Comparison of ENCODE assay signal across 18 cellular contexts in the genomic region with DNA sequence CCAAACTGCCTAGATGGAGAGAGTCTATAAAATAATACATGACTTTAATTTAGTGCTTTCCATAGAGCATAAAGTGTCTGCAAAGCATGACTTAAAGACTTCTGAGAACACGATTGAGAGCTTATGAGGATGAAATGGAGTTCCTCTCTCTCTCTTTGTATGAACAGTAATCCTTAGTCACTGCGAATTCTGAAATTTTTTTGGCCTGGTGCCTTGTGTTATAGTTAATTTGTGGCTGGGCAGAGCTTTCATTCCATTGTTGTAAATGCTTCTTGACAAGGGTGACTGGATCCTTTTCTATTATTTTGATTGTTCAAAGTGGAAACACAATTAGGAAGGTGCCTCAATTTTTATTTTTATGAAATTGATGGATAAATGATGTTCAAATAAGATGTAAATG.
A peak's percentile ranks its signal among the peaks of the same experiment; 100 is the strongest.
DNase-seq lines count a peak whose midpoint lies in the region; TF ChIP-seq lines count a peak whose summit lies in the region.
"Had no signal": no experiment of that assay in that cellular context is flagged by ENCODE, and none has a peak within 500 bp of the region (broad histone marks: within the 10 kb centered on the region; RNA-seq: fewer than 3 reads in every experiment).

No MANE protein-coding gene starts in this region.

- H3K36me3 ChIP-seq in MG63 = no peaks in the 10 kb centered on the region
- H3K36me3 ChIP-seq in mammary epithelial cell (ENCODE audit: insufficient read depth, low read length) = no peaks in the 10 kb centered on the region
- no peaks in the 10 kb centered on the region for H3K36me3 ChIP-seq in mesendoderm (ENCODE audit: control insufficient read depth, insufficient read depth, low read length)
- H3K36me3 ChIP-seq: ovary, thoracic aorta had no signal

- no peak overlapping the region for H2BK15ac ChIP-seq in mesendoderm (replicated peaks; ENCODE audit: low read depth)

- no TSS peak for BruUV-seq in mammary epithelial cell (replicated peaks; lab: Mats Ljungman, UMichigan)

- H2AFZ ChIP-seq in mammary epithelial cell (ENCODE audit: low read depth, low read length) = no peak overlapping the region

- no peak overlapping the region for H2AK5ac ChIP-seq in mesendoderm (ENCODE audit: low read length)

- dilution Hi-C loops in mammary epithelial cell (cut with HindIII; ENCODE audit: low sequenced_read_pairs) = no loop called here

- H3K36me3 Mint-ChIP-seq in glutamatergic neuron (ENCODE audit: unreplicated experiment) = no peaks in the 10 kb centered on the region
- H3K36me3 Mint-ChIP-seq in activated CD4-positive, alpha-beta memory T cell treated with anti-CD3 and anti-CD28 coated beads for 36 hours = no peaks in the 10 kb centered on the region
- H3K36me3 Mint-ChIP-seq: activated naive CD8-positive, alpha-beta T cell had no signal

- H3K18ac ChIP-seq in mesendoderm (ENCODE audit: low read length) = no peak overlapping the region

- H3K79me1 ChIP-seq in mesendoderm (ENCODE audit: low read length) = peaks cover 2% of the 10 kb centered on the region

- peaks cover 6% of the 10 kb centered on the region for H3K9me3 Mint-ChIP-seq in glutamatergic neuron (ENCODE audit: unreplicated experiment)
- H3K9me3 Mint-ChIP-seq in activated CD4-positive, alpha-beta memory T cell treated with anti-CD3 and anti-CD28 coated beads for 36 hours = no peaks in the 10 kb centered on the region
- H3K9me3 Mint-ChIP-seq: activated T-cell treated with anti-CD3 and anti-CD28 coated beads, Interleukin-2, amount 50 U/mL, for 72 hours; HFFc6 had no signal

- H3K4ac ChIP-seq in mesendoderm (ENCODE audit: low read depth, low read length) = no peak overlapping the region

- H2BK5ac ChIP-seq in mesendoderm (ENCODE audit: low read length) = no peak overlapping the region

- H3K27me3 Mint-ChIP-seq in glutamatergic neuron (ENCODE audit: unreplicated experiment) = no peaks in the 10 kb centered on the region
- peaks cover 10% of the 10 kb centered on the region for H3K27me3 Mint-ChIP-seq in activated CD4-positive, alpha-beta memory T cell treated with anti-CD3 and anti-CD28 coated beads for 36 hours

- peak overlapping the region; percentile 88 for H3K27ac Mint-ChIP-seq in glutamatergic neuron (ENCODE audit: unreplicated experiment)
- H3K27ac Mint-ChIP-seq in activated CD4-positive, alpha-beta memory T cell treated with anti-CD3 and anti-CD28 coated beads for 36 hours = no peak overlapping the region
- H3K27ac Mint-ChIP-seq: activated naive CD8-positive, alpha-beta T cell; activated T-cell treated with anti-CD3 and anti-CD28 coated beads, Interleukin-2, amount 50 U/mL, for 72 hours; HFFc6 had no signal

- H3K4me3 ChIP-seq in MG63 = no peak overlapping the region
- no peak overlapping the region for H3K4me3 ChIP-seq in mammary epithelial cell (replicated peaks in 1 of 3; ENCODE audit: insufficient read depth in 1 of 3, low read depth in 2 of 3, low read length in 3 of 3)
- no peak overlapping the region for H3K4me3 ChIP-seq in mesendoderm (ENCODE audit: low read length)
- H3K4me3 ChIP-seq: ovary, skin epidermis, thoracic aorta had no signal

- H3K4me1 ChIP-seq in mammary epithelial cell (ENCODE audit: insufficient read depth, low read length) (no peaks in the 10 kb centered on the region), mesendoderm (ENCODE audit: control insufficient read depth, low read depth, low read length) (no peaks in the 10 kb centered on the region)

- TF ChIP-seq CTCF in mammary epithelial cell (conservative IDR thresholded peaks at IDR 0.05 in 1 of 2, IDR thresholded peaks at IDR 0.05 in 1 of 2; ENCODE audit: extremely low read depth in 1 of 2, insufficient read depth in 1 of 2, low read depth in 1 of 2, low read length in 2 of 2) (no peak), glutamatergic neuron (IDR thresholded peaks at IDR 0.05; ENCODE audit: partially characterized antibody, unreplicated experiment) (no peak)

- CTCF ChIA-PET in mammary epithelial cell (lab: Charles Lee; ENCODE audit: low non-redundant PET) = no interaction called here
- CTCF ChIA-PET in activated CD4-positive, alpha-beta memory T cell treated with anti-CD3 and anti-CD28 coated beads for 36 hours (lab: Charles Lee) = no interaction called here

- POLR2A ChIA-PET in activated CD4-positive, alpha-beta memory T cell treated with anti-CD3 and anti-CD28 coated beads for 36 hours (lab: Charles Lee) = no interaction called here

- H4K5ac ChIP-seq in mesendoderm (ENCODE audit: low read length) = no peak overlapping the region

- no peaks in the 10 kb centered on the region for H4K20me1 ChIP-seq in mammary epithelial cell (ENCODE audit: insufficient read depth, low read length)

- H3K56ac ChIP-seq in mesendoderm (ENCODE audit: low read length) = no peak overlapping the region

- in situ Hi-C loops in mammary epithelial cell (cut with MboI; ENCODE audit: low sequenced_read_pairs in 2 of 2) = no loop called here

- H3K9me3 ChIP-seq in MG63 = no peaks in the 10 kb centered on the region
- no peaks in the 10 kb centered on the region for H3K9me3 ChIP-seq in mammary epithelial cell (replicated peaks; ENCODE audit: insufficient read depth, low read length)
- H3K9me3 ChIP-seq: ovary, thoracic aorta had no signal

- WGBS in mammary epithelial cell (ENCODE audit: low coverage, missing lambda C conversion rate) = 6% methylated on average over 2 of the region's 2 CpGs
- no CpG with 5 or more reads among the region's 2 CpGs for WGBS in mesendoderm (ENCODE audit: extremely low coverage, insufficient coverage, low lambda C conversion rate)

- DNase-seq in Daoy (ENCODE audit: low read depth) (peak; percentile 13), MG63 (peak; percentile 19), mammary epithelial cell (peak; percentile 49), glutamatergic neuron (no peak), anterior cingulate cortex (lab: John Stamatoyannopoulos, UW) (no peak), AG20443 (ENCODE audit: low spot score) (no peak), mesendoderm (no peak)
- DNase-seq in activated CD4-positive, alpha-beta memory T cell treated with anti-CD3 and anti-CD28 coated beads for 36 hours = no peak
- DNase-seq: activated CD4-positive, alpha-beta T cell treated with anti-CD3 and anti-CD28 coated beads, Interleukin-2, amount 50 U/mL, for 48 hours; activated T-cell treated with anti-CD3 and anti-CD28 coated beads, Interleukin-2, amount 50 U/mL, for 72 hours; HFFc6; midbrain; NCI-H2081 treated with DMSO at 0.1 percent for 48 hours; NCI-H774; ovary had no signal

- intact Hi-C loops in mammary epithelial cell (cut with micrococcal nuclease) = no loop called here
- intact Hi-C loops in activated CD4-positive, alpha-beta memory T cell treated with anti-CD3 and anti-CD28 coated beads for 36 hours (cut with micrococcal nuclease) = loop anchor here (5.0 kb wide), 1 partner anchor 181 kb away; a partner anchor contains a TSS

- H3K4me2 ChIP-seq in mammary epithelial cell (ENCODE audit: insufficient read depth, low read depth, low read length) (no peak overlapping the region), mesendoderm (ENCODE audit: low read length) (no peak overlapping the region)

- H3K27ac ChIP-seq in mammary epithelial cell (ENCODE audit: insufficient read depth, low read depth, low read length) (no peak overlapping the region), mesendoderm (ENCODE audit: low read depth, low read length) (no peak overlapping the region)
- H3K27ac ChIP-seq: ovary, skin epidermis, thoracic aorta had no signal

- H2BK120ac ChIP-seq in mesendoderm (ENCODE audit: low read depth, low read length) = no peak overlapping the region

- no peak overlapping the region for H4K8ac ChIP-seq in mesendoderm (ENCODE audit: low read depth, low read length)

- no peaks in the 10 kb centered on the region for H3K27me3 ChIP-seq in MG63
- H3K27me3 ChIP-seq in mammary epithelial cell (ENCODE audit: insufficient read depth, low read length) = peaks cover 5% of the 10 kb centered on the region
- no peaks in the 10 kb centered on the region for H3K27me3 ChIP-seq in mesendoderm (ENCODE audit: insufficient read depth, low read length, poor library complexity)
- H3K27me3 ChIP-seq: ovary had no signal

- H3K4me3 Mint-ChIP-seq in glutamatergic neuron (ENCODE audit: unreplicated experiment) = peak overlapping the region; percentile 18
- no peak overlapping the region for H3K4me3 Mint-ChIP-seq in activated CD4-positive, alpha-beta memory T cell treated with anti-CD3 and anti-CD28 coated beads for 36 hours
- H3K4me3 Mint-ChIP-seq: activated naive CD8-positive, alpha-beta T cell; activated T-cell treated with anti-CD3 and anti-CD28 coated beads, Interleukin-2, amount 50 U/mL, for 72 hours; HFFc6 had no signal

- H3K23ac ChIP-seq in mesendoderm (ENCODE audit: low read length) = no peak overlapping the region

- H3K9ac ChIP-seq in mammary epithelial cell (ENCODE audit: insufficient read depth, low read length) = no peak overlapping the region
- H3K9ac ChIP-seq in mesendoderm (ENCODE audit: low read length) = no peak overlapping the region

- H3K79me2 ChIP-seq in mammary epithelial cell (ENCODE audit: insufficient read depth, low read length) (no peaks in the 10 kb centered on the region), mesendoderm (ENCODE audit: control insufficient read depth, insufficient read depth, low read length) (no peaks in the 10 kb centered on the region)

- H3K4me1 Mint-ChIP-seq in glutamatergic neuron (ENCODE audit: low read depth, unreplicated experiment) = peaks cover 32% of the 10 kb centered on the region
- no peaks in the 10 kb centered on the region for H3K4me1 Mint-ChIP-seq in activated CD4-positive, alpha-beta memory T cell treated with anti-CD3 and anti-CD28 coated beads for 36 hours (ENCODE audit: low read depth)

Comparison
In these comparisons a context has a peak if more than half of its experiments do, and no peak if none do; other contexts are left out.
1. DNase-seq: peak in Daoy (single experiment), MG63 (single experiment) and mammary epithelial cell (single experiment); none in glutamatergic neuron (single experiment), activated CD4-positive, alpha-beta memory T cell treated with anti-CD3 and anti-CD28 coated beads for 36 hours (single experiment), anterior cingulate cortex (0 of 58), AG20443 (single experiment) and mesendoderm (single experiment).